16 cellular contexts compared by ENCODE assay signal in the genomic region with DNA sequence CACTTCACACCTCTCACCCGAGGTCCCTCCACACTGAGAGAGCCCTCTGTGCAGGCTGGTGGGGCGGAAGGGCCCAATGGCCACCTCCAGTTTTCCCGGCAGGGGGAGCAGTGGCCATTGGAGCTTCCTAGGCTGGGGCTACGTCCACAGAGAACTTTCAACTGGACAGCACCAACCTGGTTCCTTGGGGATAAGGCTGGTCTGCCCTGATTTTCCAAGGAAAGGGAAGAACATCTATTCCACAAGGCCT. TPM values are rescaled to one million over a fixed set of nuclear protein-coding genes. Genes with fewer than 3 reads are reported as not detected.
DNase-seq lines count a peak whose midpoint lies in the region; ATAC-seq and TF ChIP-seq lines count a peak whose summit lies in the region.
"Had no signal": no experiment of that assay in that cellular context is flagged by ENCODE, and none has a peak within 500 bp of the region (broad histone marks: within the 10 kb centered on the region; RNA-seq: fewer than 3 reads in every experiment).

No MANE protein-coding gene starts in this region.

- H3K4me1 Mint-ChIP-seq in activated naive CD8-positive, alpha-beta T cell treated with anti-CD3 and anti-CD28 coated beads, Interleukin-2, amount 50 U/mL, for 24 hours = peaks cover 24% of the 10 kb centered on the region

- dilution Hi-C loops in IMR-90 (cut with HindIII; ENCODE audit: low sequenced_read_pairs, unreplicated experiment) = no loop called here

- CTCF ChIA-PET in IMR-90 (lab: Yijun Ruan, JAX) = interaction anchor here (1.3 to 2.7 kb wide), 3 partner anchors 48 to 58 kb away, joined by 3 to 44 read pairs (median 30); no protein-coding TSS in a partner anchor

- H3K27ac Mint-ChIP-seq in activated naive CD8-positive, alpha-beta T cell treated with anti-CD3 and anti-CD28 coated beads, Interleukin-2, amount 50 U/mL, for 24 hours = no peak overlapping the region
- H3K27ac Mint-ChIP-seq: B cell had no signal

- H3K4me1 ChIP-seq in IMR-90 (ENCODE audit: control insufficient read depth, insufficient read depth, low read length) (no peaks in the 10 kb centered on the region), Peyer's patch (peaks cover 0 to 7% (median 2%) of the 10 kb centered on the region in 4 donors)

- H2BK5ac ChIP-seq in IMR-90 (ENCODE audit: low read depth, low read length, poor library complexity, severe bottlenecking) = no peak overlapping the region

- no peak overlapping the region for H4K91ac ChIP-seq in IMR-90 (ENCODE audit: insufficient read depth, low read depth, low read length)

- no peak for ATAC-seq in IMR-90 (ENCODE audit: low read depth)
- ATAC-seq in HG03039 (IDR thresholded peaks at IDR 0.05; ENCODE audit: unreplicated experiment) = no peak
- no peak for ATAC-seq in activated naive CD8-positive, alpha-beta T cell treated with anti-CD3 and anti-CD28 coated beads, Interleukin-2, amount 50 U/mL, for 24 hours
- no peak for ATAC-seq in GM18867 (IDR thresholded peaks at IDR 0.05; ENCODE audit: unreplicated experiment)
- ATAC-seq: psoas muscle had no signal

- no peaks in the 10 kb centered on the region for H3K79me1 ChIP-seq in IMR-90 (ENCODE audit: low read depth in 1 of 2, low read length in 2 of 2)

- no peak overlapping the region for H4K8ac ChIP-seq in IMR-90 (ENCODE audit: low read depth in 2 of 2, low read length in 2 of 2)

- no peak overlapping the region for H3K4me2 ChIP-seq in IMR-90 (ENCODE audit: low read depth, low read length)

- no peaks in the 10 kb centered on the region for H3K9me3 Mint-ChIP-seq in activated naive CD8-positive, alpha-beta T cell treated with anti-CD3 and anti-CD28 coated beads, Interleukin-2, amount 50 U/mL, for 24 hours
- H3K9me3 Mint-ChIP-seq: IgD-negative memory B cell had no signal

- no peak overlapping the region for H3K9ac ChIP-seq in IMR-90 (ENCODE audit: low read depth, low read length)

- H3K27ac ChIP-seq in IMR-90 (ENCODE audit: insufficient read depth, low read length) (no peak overlapping the region), Peyer's patch (no peak overlapping the region)
- H3K27ac ChIP-seq: psoas muscle, suprapubic skin had no signal

- no peak overlapping the region for H3K23ac ChIP-seq in IMR-90 (ENCODE audit: low read depth, low read length)

- H2AK9ac ChIP-seq in IMR-90 (replicated peaks; ENCODE audit: low read depth, low read length, poor library complexity) = peak overlapping the region; percentile 58

- TF ChIP-seq CTCF in AG10803 (conservative IDR thresholded peaks at IDR 0.05; ENCODE audit: low read length) (peak; percentile 35), IMR-90 (conservative IDR thresholded peaks at IDR 0.05; ENCODE audit: low read depth, low read length) (peak; percentile 25; the same call in 1 of the 2 replicates), cardiac fibroblast (IDR thresholded peaks at IDR 0.05; ENCODE audit: low read depth, low read length) (peak; percentile 10), Peyer's patch (IDR thresholded peaks at IDR 0.05) (no peak)

- no peak overlapping the region for H2BK15ac ChIP-seq in IMR-90 (ENCODE audit: low read depth, low read length)

- H3K36me3 ChIP-seq in IMR-90 (ENCODE audit: control insufficient read depth, insufficient read depth, low read length) = no peaks in the 10 kb centered on the region
- H3K36me3 ChIP-seq in Peyer's patch = no peaks in the 10 kb centered on the region
- H3K36me3 ChIP-seq: suprapubic skin had no signal

- POLR2A ChIA-PET in IMR-90 (lab: Charles Lee; ENCODE audit: unreplicated experiment) = no interaction called here

- peak overlapping the region; percentile 14 for H2AFZ ChIP-seq in IMR-90 (replicated peaks; ENCODE audit: low read length, poor library complexity)

- no peak overlapping the region for H3K4me3 ChIP-seq in AG10803 (ENCODE audit: low read length)
- H3K4me3 ChIP-seq in IMR-90 (ENCODE audit: insufficient read depth, low read depth, low read length) = no peak overlapping the region
- H3K4me3 ChIP-seq in cardiac fibroblast (replicated peaks in 1 of 2; ENCODE audit: low read depth in 2 of 2, low read length in 2 of 2) = no peak overlapping the region
- H3K4me3 ChIP-seq in Peyer's patch = no peak overlapping the region
- H3K4me3 ChIP-seq: psoas muscle, suprapubic skin had no signal

- H3K9me1 ChIP-seq in IMR-90 (ENCODE audit: insufficient read depth, low read length) = no peaks in the 10 kb centered on the region

- no peak overlapping the region for H3K18ac ChIP-seq in IMR-90 (ENCODE audit: low read depth, low read length)

- DNase-seq in AG10803 (ENCODE audit: low read depth) = no peak
- no peak for DNase-seq in IMR-90
- no peak for DNase-seq in cardiac fibroblast (ENCODE audit: low read depth in 2 of 2)
- DNase-seq in left kidney (ENCODE audit: low read depth, low spot score) = peak; percentile 28
- no peak for DNase-seq in activated naive CD8-positive, alpha-beta T cell treated with anti-CD3 and anti-CD28 coated beads, Interleukin-2, amount 50 U/mL, for 24 hours
- no peak for DNase-seq in Peyer's patch
- DNase-seq: activated naive CD4-positive, alpha-beta T cell; NCI-H1417 treated with DMSO at 0.1 percent for 48 hours; psoas muscle had no signal

- no peaks in the 10 kb centered on the region for H3K27me3 Mint-ChIP-seq in activated naive CD8-positive, alpha-beta T cell treated with anti-CD3 and anti-CD28 coated beads, Interleukin-2, amount 50 U/mL, for 24 hours
- H3K27me3 Mint-ChIP-seq: B cell had no signal

- BruUV-seq in IMR-90 (replicated peaks; lab: Mats Ljungman, UMichigan) = no TSS peak

- no peak overlapping the region for H3K56ac ChIP-seq in IMR-90 (ENCODE audit: extremely low read depth, insufficient read depth, low read length)

- TF ChIP-seq RAD21 in IMR-90 (IDR thresholded peaks at IDR 0.05; ENCODE audit: low read length) = no peak

- no peak overlapping the region; the same call in 1 of the 2 replicates for H2AK5ac ChIP-seq in IMR-90 (ENCODE audit: low read depth, low read length)

- H3K4ac ChIP-seq in IMR-90 (ENCODE audit: low read depth, low read length) = no peak overlapping the region

- TF ChIP-seq POLR2A in IMR-90 (IDR thresholded peaks at IDR 0.05; ENCODE audit: low read depth, low read length) (no peak), Peyer's patch (IDR thresholded peaks at IDR 0.05) (no peak)

- H4K20me1 ChIP-seq in IMR-90 (ENCODE audit: insufficient read depth, low read length) = no peaks in the 10 kb centered on the region

- H3K9me3 ChIP-seq in IMR-90 (ENCODE audit: control insufficient read depth, insufficient read depth, low read length) (no peaks in the 10 kb centered on the region), Peyer's patch (no peaks in the 10 kb centered on the region)
- H3K9me3 ChIP-seq: psoas muscle, suprapubic skin had no signal

- no peak overlapping the region for H3K14ac ChIP-seq in IMR-90 (replicated peaks; ENCODE audit: low read depth, low read length)

- H3K27me3 ChIP-seq in IMR-90 (ENCODE audit: control insufficient read depth, insufficient read depth, low read length) = peaks cover 7% of the 10 kb centered on the region
- no peaks in the 10 kb centered on the region for H3K27me3 ChIP-seq in Peyer's patch
- H3K27me3 ChIP-seq: suprapubic skin had no signal

- no peak overlapping the region for H3K4me3 Mint-ChIP-seq in activated naive CD8-positive, alpha-beta T cell treated with anti-CD3 and anti-CD28 coated beads, Interleukin-2, amount 50 U/mL, for 24 hours
- H3K4me3 Mint-ChIP-seq: B cell had no signal

- H3K36me3 Mint-ChIP-seq in activated naive CD8-positive, alpha-beta T cell treated with anti-CD3 and anti-CD28 coated beads, Interleukin-2, amount 50 U/mL, for 24 hours (ENCODE audit: low read depth) = no peaks in the 10 kb centered on the region

- intact Hi-C loops in IMR-90 (cut with micrococcal nuclease) = loop anchor here (2.0 kb wide), 1 partner anchor 51 kb away; no protein-coding TSS in a partner anchor

- in situ Hi-C loops in IMR-90 (cut with MboI; ENCODE audit: low sequenced_read_pairs) = no loop called here

- no peak overlapping the region for H4K5ac ChIP-seq in IMR-90 (ENCODE audit: low read depth, low read length)

- H2BK120ac ChIP-seq in IMR-90 (ENCODE audit: low read depth, low read length) = no peak overlapping the region

- no peak overlapping the region for H2BK20ac ChIP-seq in IMR-90 (ENCODE audit: low read depth, low read length)

- WGBS in IMR-90 (ENCODE audit: extremely low coverage in 2 of 2, insufficient read length in 1 of 2), 2 experiments = 75% methylated on average over 1 of the region's 4 CpGs; no CpG with 5 or more reads in 1 of the 2 experiments

TF ChIP-seq in IMR-90, 13 proteins besides CTCF, POLR2A, EP300 and RAD21 (continues in another document):
- TF ChIP-seq SMC3 (IDR thresholded peaks at IDR 0.05; ENCODE audit: low read depth, low read length) = no peak
- TF ChIP-seq CHD1 (IDR thresholded peaks at IDR 0.05; ENCODE audit: low read depth, low read length) = no peak
- TF ChIP-seq, protein P1, sequence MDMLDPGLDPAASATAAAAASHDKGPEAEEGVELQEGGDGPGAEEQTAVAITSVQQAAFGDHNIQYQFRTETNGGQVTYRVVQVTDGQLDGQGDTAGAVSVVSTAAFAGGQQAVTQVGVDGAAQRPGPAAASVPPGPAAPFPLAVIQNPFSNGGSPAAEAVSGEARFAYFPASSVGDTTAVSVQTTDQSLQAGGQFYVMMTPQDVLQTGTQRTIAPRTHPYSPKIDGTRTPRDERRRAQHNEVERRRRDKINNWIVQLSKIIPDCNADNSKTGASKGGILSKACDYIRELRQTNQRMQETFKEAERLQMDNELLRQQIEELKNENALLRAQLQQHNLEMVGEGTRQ (IDR thresholded peaks at IDR 0.05; ENCODE audit: low read depth, low read length) = no peak
- no peak for TF ChIP-seq NFE2L2 (IDR thresholded peaks at IDR 0.05; ENCODE audit: low read depth, low read length)
- no peak for TF ChIP-seq FOS (IDR thresholded peaks at IDR 0.05; ENCODE audit: low read depth, low read length)
- no peak for TF ChIP-seq MXI1 (IDR thresholded peaks at IDR 0.05; ENCODE audit: borderline replicate concordance, low read depth, low read length)
- TF ChIP-seq MAFK (IDR thresholded peaks at IDR 0.05; ENCODE audit: low read depth, low read length) = no peak
- no peak for TF ChIP-seq CEBPB (IDR thresholded peaks at IDR 0.05; ENCODE audit: low read depth, low read length)
- TF ChIP-seq BHLHE40 (IDR thresholded peaks at IDR 0.05; ENCODE audit: low read depth, low read length) = no peak
- TF ChIP-seq RCOR1 (IDR thresholded peaks at IDR 0.05; ENCODE audit: insufficient replicate concordance, low read length) = no peak
- no peak for TF ChIP-seq RFX5 (IDR thresholded peaks at IDR 0.05; ENCODE audit: low read depth, low read length)

RNA-seq across cellular contexts. Expression of a gene that starts 20.3 kb away (rescaled TPM):
- total RNA-seq in IMR-90 (2012; rRNA removed) (under 0.01 TPM in 1 of 2 replicates, not detected in the other), Peyer's patch (10 to 100 TPM; 10.3 to 77.6 (median 18.3) TPM)
- 0.09 TPM in 2 replicates for polyA plus RNA-seq in IMR-90 (2012; rRNA removed)
- 0.12 TPM in 1 of 2 replicates, not detected in the other for polyA plus RNA-seq in IMR-90 (2012; cell fraction: cytosol; rRNA removed)
- 0.07 and 0.16 TPM in 2 replicates for polyA plus RNA-seq in IMR-90 (2012; cell fraction: nucleus; rRNA removed; ENCODE audit: low replicate concordance)

RNA-seq across cellular contexts. Expression of a gene that starts 54.4 kb away (rescaled TPM):
- total RNA-seq in IMR-90 (2012; rRNA removed) (0.56 TPM in 1 of 2 replicates, not detected in the other), Peyer's patch (not detected)
- polyA plus RNA-seq in IMR-90 (2012; rRNA removed) = 0.10 and 0.27 TPM in 2 replicates
- 0.03 TPM in 1 of 2 replicates, not detected in the other for polyA plus RNA-seq in IMR-90 (2012; cell fraction: cytosol; rRNA removed)
- 1.1 and 1.3 TPM in 2 replicates for polyA plus RNA-seq in IMR-90 (2012; cell fraction: nucleus; rRNA removed; ENCODE audit: low replicate concordance)
- total RNA-seq: cardiac septum, left colon, psoas muscle had no signal
- polyA plus RNA-seq: IgD-negative memory B cell had no signal

Comparison
In these comparisons a context has a peak if more than half of its experiments do, and no peak if none do; other contexts are left out.
1. CTCF ChIP-seq: peak in AG10803 (single experiment), IMR-90 (single experiment) and cardiac fibroblast (single experiment); none in Peyer's patch (0 of 6).
2. RNA of a gene that starts 20.3 kb away (total RNA-seq): 10.3 to 77.6 TPM in Peyer's patch; under 0.01 TPM in IMR-90; every median in the first group is over 10 times any median in the second.